ENCODE assay signal across 8 cellular contexts in the genomic region with DNA sequence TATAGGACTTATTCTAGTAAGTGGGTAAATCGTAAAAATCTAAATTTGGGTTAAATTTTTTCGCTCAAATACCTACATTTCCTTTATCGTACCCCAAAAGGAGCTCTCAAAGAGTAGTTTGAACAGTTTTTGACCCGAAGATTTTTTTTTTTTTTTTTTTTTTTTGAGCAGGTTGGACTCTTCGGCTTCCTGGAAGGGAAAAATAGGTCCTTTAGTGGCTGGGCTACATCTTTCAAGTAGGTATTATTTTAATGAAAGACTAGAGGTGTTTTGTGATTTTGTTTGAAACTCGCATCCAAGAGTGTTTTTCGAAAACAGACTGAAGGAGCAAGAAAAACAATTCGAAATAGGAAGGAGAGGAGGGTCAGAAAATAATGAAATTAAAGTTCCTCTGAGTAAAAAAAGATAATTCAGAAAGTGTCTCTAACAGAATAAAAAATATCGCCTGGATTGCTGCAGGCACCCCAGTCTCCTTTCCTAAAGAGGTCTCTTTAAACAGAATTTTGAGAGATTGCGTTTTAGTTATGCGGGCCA. TPM values are rescaled to one million over a fixed set of nuclear protein-coding genes. Genes with fewer than 3 reads are reported as not detected.
DNase-seq lines count a peak whose midpoint lies in the region; ATAC-seq and TF ChIP-seq lines count a peak whose summit lies in the region.

No MANE protein-coding gene starts in this region.

- H3K4me1 ChIP-seq in DND-41 (ENCODE audit: insufficient read depth, low read length) (peaks cover 59% of the 10 kb centered on the region), MM.1S (ENCODE audit: low read length) (peaks cover 11% of the 10 kb centered on the region)

- no peak overlapping the region for H2AFZ ChIP-seq in DND-41 (ENCODE audit: low read depth, low read length)
- H2AFZ ChIP-seq in MM.1S (ENCODE audit: low read length), result no peak overlapping the region

- H3K9me3 ChIP-seq in DND-41 (ENCODE audit: insufficient read depth, low read length, severe bottlenecking), result no peaks in the 10 kb centered on the region
- no peaks in the 10 kb centered on the region for H3K9me3 ChIP-seq in MM.1S (replicated peaks; ENCODE audit: insufficient read depth, low read length)

- H3K27ac ChIP-seq in DND-41 (ENCODE audit: low read length) (peak overlapping the region; percentile 100), MM.1S (ENCODE audit: low read length) (peak overlapping the region; percentile 97)

- peaks cover 90% of the 10 kb centered on the region for H3F3A ChIP-seq in MM.1S (ENCODE audit: insufficient read depth, low read length)

- peak overlapping the region; percentile 100 for H3K9ac ChIP-seq in DND-41 (ENCODE audit: low read depth, low read length)
- H3K9ac ChIP-seq in MM.1S (ENCODE audit: low read length), result peak overlapping the region; percentile 100

- no peak for TF ChIP-seq CTCF in DND-41 (IDR thresholded peaks at IDR 0.05; ENCODE audit: borderline replicate concordance, extremely low read depth, low read length, poor library complexity, severe bottlenecking)
- no peak for TF ChIP-seq CTCF in MM.1S (IDR thresholded peaks at IDR 0.05; ENCODE audit: low read length)
- no peak for TF ChIP-seq CTCF in choroid plexus epithelial cell (conservative IDR thresholded peaks at IDR 0.05; ENCODE audit: low read depth, low read length)

- peaks cover 45% of the 10 kb centered on the region for H3K36me3 ChIP-seq in DND-41 (ENCODE audit: insufficient read depth, low read length)
- H3K36me3 ChIP-seq in MM.1S (replicated peaks; ENCODE audit: insufficient read depth, low read length), result peaks cover 15% of the 10 kb centered on the region

- H3K27me3 ChIP-seq in DND-41 (ENCODE audit: insufficient read depth, low read length, poor library complexity) (no peaks in the 10 kb centered on the region), MM.1S (replicated peaks; ENCODE audit: insufficient read depth, low read length) (no peaks in the 10 kb centered on the region)

- H3K4me3 ChIP-seq in DND-41 (ENCODE audit: low read depth in 1 of 2, low read length in 2 of 2) (peak overlapping the region; percentile 82 to 88; a peak in 3 of 4 replicates), MM.1S (ENCODE audit: low read length) (peak overlapping the region; percentile 94), choroid plexus epithelial cell (ENCODE audit: low read depth, low read length) (peak overlapping the region; percentile 92)

- no peak for DNase-seq in DND-41
- peak; percentile 51 for DNase-seq in MM.1S
- peak; percentile 25 for DNase-seq in choroid plexus epithelial cell (ENCODE audit: low read depth)
- peak; percentile 43 for DNase-seq in myocyte (ENCODE audit: low read depth)
- no peak for DNase-seq in left colon
- no peak for DNase-seq in SK-N-DZ (ENCODE audit: low spot score)

- H4K20me1 ChIP-seq in DND-41 (ENCODE audit: insufficient read depth, low read length) (peaks cover 22% of the 10 kb centered on the region), MM.1S (ENCODE audit: insufficient read depth, low read length) (no peaks in the 10 kb centered on the region)

- H3K79me2 ChIP-seq in DND-41 (ENCODE audit: insufficient read depth, low read length) (peaks cover 91% of the 10 kb centered on the region), MM.1S (ENCODE audit: low read length) (peaks cover 89% of the 10 kb centered on the region)

- ATAC-seq in DND-41 (ENCODE audit: insufficient read depth, low read depth) (no peak), left colon (no peak), HG03571 (IDR thresholded peaks at IDR 0.05; ENCODE audit: unreplicated experiment) (no peak), GM19397 (IDR thresholded peaks at IDR 0.05; ENCODE audit: unreplicated experiment) (no peak)

- intact Hi-C loops in left colon (cut with DNase I, micrococcal nuclease), result no loop called here

- no peaks in the 10 kb centered on the region for H3K9me2 ChIP-seq in MM.1S (replicated peaks; ENCODE audit: insufficient read depth, low read length)

- H3K4me2 ChIP-seq in DND-41 (ENCODE audit: insufficient read depth, low read length) (peak overlapping the region; percentile 84), MM.1S (ENCODE audit: low read depth, low read length) (peak overlapping the region; percentile 89)

RNA-seq across cellular contexts. Expression of a gene that starts 6.0 kb away (rescaled TPM):
- total RNA-seq in myocyte, result 40.4 and 41.4 TPM in 2 replicates
- polyA plus RNA-seq in myocyte (2012), result 15.6 TPM
- 10 to 100 TPM; 38.0 to 53.3 TPM for total RNA-seq in left colon
- 109 and 132 TPM in 2 replicates for polyA plus RNA-seq in SK-N-DZ (2014; cell fraction: cytosol; rRNA removed)
- 65.7 and 67.7 TPM in 2 replicates for polyA plus RNA-seq in SK-N-DZ (2014; cell fraction: nucleus; rRNA removed)

RNA-seq across cellular contexts. Expression of a gene that starts 27.2 kb away (rescaled TPM):
- not detected in 2 replicates for total RNA-seq in myocyte
- polyA plus RNA-seq in myocyte (2012), result not detected
- under 1 TPM; 0.34 to 0.37 TPM for total RNA-seq in left colon
- polyA plus RNA-seq in SK-N-DZ (2014; cell fraction: cytosol; rRNA removed), result 19.7 and 20.4 TPM in 2 replicates
- polyA plus RNA-seq in SK-N-DZ (2014; cell fraction: nucleus; rRNA removed), result 8.6 and 11.2 TPM in 2 replicates

Comparison
In these comparisons a context has a peak if more than half of its experiments do, and no peak if none do; other contexts are left out.
1. DNase-seq: peak in MM.1S (single experiment), choroid plexus epithelial cell (single experiment) and myocyte (single experiment); none in DND-41 (single experiment), left colon (0 of 2) and SK-N-DZ (single experiment).
2. Peak in every context shown above with its lines, with median percentiles within 50 percentile points of each other: H3K4me3 ChIP-seq.